ENCODE assay signal across 2 cellular contexts in genomic region chr6:34959221-34959620, GRCh38.
TF ChIP-seq lines count a peak whose summit lies in the region.

No MANE protein-coding gene starts in this region.

TF ChIP-seq in liver, 16 proteins besides CTCF, POLR2A, EP300 and RAD21 (continued from another document):
- TF ChIP-seq, protein P1, sequence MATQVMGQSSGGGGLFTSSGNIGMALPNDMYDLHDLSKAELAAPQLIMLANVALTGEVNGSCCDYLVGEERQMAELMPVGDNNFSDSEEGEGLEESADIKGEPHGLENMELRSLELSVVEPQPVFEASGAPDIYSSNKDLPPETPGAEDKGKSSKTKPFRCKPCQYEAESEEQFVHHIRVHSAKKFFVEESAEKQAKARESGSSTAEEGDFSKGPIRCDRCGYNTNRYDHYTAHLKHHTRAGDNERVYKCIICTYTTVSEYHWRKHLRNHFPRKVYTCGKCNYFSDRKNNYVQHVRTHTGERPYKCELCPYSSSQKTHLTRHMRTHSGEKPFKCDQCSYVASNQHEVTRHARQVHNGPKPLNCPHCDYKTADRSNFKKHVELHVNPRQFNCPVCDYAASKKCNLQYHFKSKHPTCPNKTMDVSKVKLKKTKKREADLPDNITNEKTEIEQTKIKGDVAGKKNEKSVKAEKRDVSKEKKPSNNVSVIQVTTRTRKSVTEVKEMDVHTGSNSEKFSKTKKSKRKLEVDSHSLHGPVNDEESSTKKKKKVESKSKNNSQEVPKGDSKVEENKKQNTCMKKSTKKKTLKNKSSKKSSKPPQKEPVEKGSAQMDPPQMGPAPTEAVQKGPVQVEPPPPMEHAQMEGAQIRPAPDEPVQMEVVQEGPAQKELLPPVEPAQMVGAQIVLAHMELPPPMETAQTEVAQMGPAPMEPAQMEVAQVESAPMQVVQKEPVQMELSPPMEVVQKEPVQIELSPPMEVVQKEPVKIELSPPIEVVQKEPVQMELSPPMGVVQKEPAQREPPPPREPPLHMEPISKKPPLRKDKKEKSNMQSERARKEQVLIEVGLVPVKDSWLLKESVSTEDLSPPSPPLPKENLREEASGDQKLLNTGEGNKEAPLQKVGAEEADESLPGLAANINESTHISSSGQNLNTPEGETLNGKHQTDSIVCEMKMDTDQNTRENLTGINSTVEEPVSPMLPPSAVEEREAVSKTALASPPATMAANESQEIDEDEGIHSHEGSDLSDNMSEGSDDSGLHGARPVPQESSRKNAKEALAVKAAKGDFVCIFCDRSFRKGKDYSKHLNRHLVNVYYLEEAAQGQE (IDR thresholded peaks at IDR 0.05), result no peak
- TF ChIP-seq, protein P2, sequence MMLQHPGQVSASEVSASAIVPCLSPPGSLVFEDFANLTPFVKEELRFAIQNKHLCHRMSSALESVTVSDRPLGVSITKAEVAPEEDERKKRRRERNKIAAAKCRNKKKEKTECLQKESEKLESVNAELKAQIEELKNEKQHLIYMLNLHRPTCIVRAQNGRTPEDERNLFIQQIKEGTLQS (IDR thresholded peaks at IDR 0.05), result no peak
- TF ChIP-seq ZBTB33 (IDR thresholded peaks at IDR 0.05), result no peak
- TF ChIP-seq NR2F2 (IDR thresholded peaks at IDR 0.05), result no peak
- TF ChIP-seq FOXA1 (IDR thresholded peaks at IDR 0.05), result no peak

TF ChIP-seq in HepG2, 621 proteins besides CTCF, POLR2A, EP300 and RAD21 (continued from another document):
- TF ChIP-seq TFE3 (CRISPR knock-in tag; IDR thresholded peaks at IDR 0.05) (no peak), ZBTB49 (CRISPR knock-in tag; IDR thresholded peaks at IDR 0.05; ENCODE audit: borderline replicate concordance) (no peak), ZNF569 (CRISPR knock-in tag; IDR thresholded peaks at IDR 0.05; ENCODE audit: borderline replicate concordance) (no peak), POLR2AphosphoS2 (IDR thresholded peaks at IDR 0.05; ENCODE audit: low read depth, low read length) (no peak), ZBTB25 (CRISPR knock-in tag; IDR thresholded peaks at IDR 0.05) (no peak), NR2F1 (CRISPR knock-in tag; IDR thresholded peaks at IDR 0.05) (no peak), WIZ (CRISPR knock-in tag; IDR thresholded peaks at IDR 0.05) (no peak), FOXK1 (CRISPR knock-in tag; IDR thresholded peaks at IDR 0.05; ENCODE audit: borderline replicate concordance, low read depth) (no peak), ZSCAN9 (CRISPR knock-in tag; IDR thresholded peaks at IDR 0.05; ENCODE audit: borderline replicate concordance) (no peak), ARHGAP35 (CRISPR knock-in tag; IDR thresholded peaks at IDR 0.05; ENCODE audit: borderline replicate concordance) (no peak), IKZF4 (CRISPR knock-in tag; IDR thresholded peaks at IDR 0.05; ENCODE audit: borderline replicate concordance, low read depth, not compliant biosample characterization) (no peak)
- TF ChIP-seq, protein P3, sequence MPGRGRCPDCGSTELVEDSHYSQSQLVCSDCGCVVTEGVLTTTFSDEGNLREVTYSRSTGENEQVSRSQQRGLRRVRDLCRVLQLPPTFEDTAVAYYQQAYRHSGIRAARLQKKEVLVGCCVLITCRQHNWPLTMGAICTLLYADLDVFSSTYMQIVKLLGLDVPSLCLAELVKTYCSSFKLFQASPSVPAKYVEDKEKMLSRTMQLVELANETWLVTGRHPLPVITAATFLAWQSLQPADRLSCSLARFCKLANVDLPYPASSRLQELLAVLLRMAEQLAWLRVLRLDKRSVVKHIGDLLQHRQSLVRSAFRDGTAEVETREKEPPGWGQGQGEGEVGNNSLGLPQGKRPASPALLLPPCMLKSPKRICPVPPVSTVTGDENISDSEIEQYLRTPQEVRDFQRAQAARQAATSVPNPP (CRISPR knock-in tag; IDR thresholded peaks at IDR 0.05), result no peak
